ENCODE assay signal across 20 cellular contexts in genomic region chr2:18610103-18610502, GRCh38. TPM values are rescaled to one million over a fixed set of nuclear protein-coding genes. Genes with fewer than 3 reads are reported as not detected.
DNase-seq lines count a peak whose midpoint lies in the region; ATAC-seq and TF ChIP-seq lines count a peak whose summit lies in the region.
"Had no signal": no experiment of that assay in that cellular context is flagged by ENCODE, and none has a peak within 500 bp of the region (broad histone marks: within the 10 kb centered on the region; RNA-seq: fewer than 3 reads in every experiment).

No MANE protein-coding gene starts in this region.

- H3K27ac ChIP-seq in left ventricle myocardium inferior (replicated peaks) (peak overlapping the region; percentile 41), gastroesophageal sphincter (peak overlapping the region; percentile 59 to 75 (median 68)), upper lobe of right lung (no peak overlapping the region)
- H3K27ac ChIP-seq: 22Rv1 had no signal

- intact Hi-C loops in left ventricle myocardium inferior (cut with micrococcal nuclease) = no loop called here
- intact Hi-C loops in Right ventricle myocardium superior (cut with DNase I) = no loop called here
- intact Hi-C loops in upper lobe of right lung (cut with DNase I) = no loop called here

- no peaks in the 10 kb centered on the region for H3K27me3 ChIP-seq in left ventricle myocardium inferior (ENCODE audit: low read depth)
- H3K27me3 ChIP-seq in gastroesophageal sphincter = no peaks in the 10 kb centered on the region
- no peaks in the 10 kb centered on the region for H3K27me3 ChIP-seq in upper lobe of right lung

- TF ChIP-seq CTCF in left ventricle myocardium inferior (IDR thresholded peaks at IDR 0.05; ENCODE audit: borderline replicate concordance) (no peak), choroid plexus epithelial cell (conservative IDR thresholded peaks at IDR 0.05; ENCODE audit: low read depth, low read length) (no peak), gastroesophageal sphincter (IDR thresholded peaks at IDR 0.05) (no peak), upper lobe of right lung (IDR thresholded peaks at IDR 0.05) (no peak)

- H3K9me3 ChIP-seq in left ventricle myocardium inferior (replicated peaks) (no peaks in the 10 kb centered on the region), gastroesophageal sphincter (no peaks in the 10 kb centered on the region), upper lobe of right lung (no peaks in the 10 kb centered on the region)

- TF ChIP-seq EP300 in gastroesophageal sphincter (IDR thresholded peaks at IDR 0.05) = no peak

- TF ChIP-seq POLR2A in gastroesophageal sphincter (IDR thresholded peaks at IDR 0.05) = no peak

- peaks cover 11% of the 10 kb centered on the region for H3K4me1 ChIP-seq in left ventricle myocardium inferior
- H3K4me1 ChIP-seq in gastroesophageal sphincter = peaks cover 7 to 41% (median 20%) of the 10 kb centered on the region in 3 donors
- H3K4me1 ChIP-seq in upper lobe of right lung = no peaks in the 10 kb centered on the region

- H3K4me3 ChIP-seq in left ventricle myocardium inferior (no peak overlapping the region), choroid plexus epithelial cell (ENCODE audit: low read depth, low read length) (no peak overlapping the region), gastroesophageal sphincter (no peak overlapping the region), upper lobe of right lung (no peak overlapping the region)
- H3K4me3 ChIP-seq: GM23338 had no signal

- no peak for DNase-seq in left ventricle myocardium inferior
- DNase-seq in Right ventricle myocardium superior = no peak
- peak; percentile 17 for DNase-seq in choroid plexus epithelial cell (ENCODE audit: low read depth)
- no peak for DNase-seq in upper lobe of right lung
- DNase-seq in DMS 273 (lab: John Stamatoyannopoulos, UW; ENCODE audit: unreplicated experiment) = no peak
- no peak for DNase-seq in AML-193 (lab: John Stamatoyannopoulos, UW)
- DNase-seq: ACHN; C1 segment of cervical spinal cord; Calu3; CD4-positive, alpha-beta memory T cell; COR-L47; DMS153; DND-41; H9 had no signal

- ATAC-seq in Right ventricle myocardium superior (ENCODE audit: poor library complexity) (no peak), gastroesophageal sphincter (peak; percentile 61), upper lobe of right lung (peak; percentile 28), GM19397 (IDR thresholded peaks at IDR 0.05; ENCODE audit: unreplicated experiment) (no peak)
- ATAC-seq: GM23338, HCT116 had no signal

- WGBS in gastroesophageal sphincter (ENCODE audit: low coverage in 1 of 2), 2 donors = 0 to 21% methylated on average over 1 of the region's 1 CpG

- H3K36me3 ChIP-seq in left ventricle myocardium inferior (no peaks in the 10 kb centered on the region), gastroesophageal sphincter (no peaks in the 10 kb centered on the region), upper lobe of right lung (no peaks in the 10 kb centered on the region)

RNA-seq across cellular contexts. Expression of gene NT5C1B, which starts 20.7 kb away (rescaled TPM):
- total RNA-seq in left ventricle myocardium inferior = not detected
- not detected for total RNA-seq in Right ventricle myocardium superior
- total RNA-seq in gastroesophageal sphincter = under 1 TPM in 1 of 4 donors, not detected in 3; 0.39 TPM
- not detected for total RNA-seq in upper lobe of right lung
- total RNA-seq: Calu3; CD4-positive, alpha-beta memory T cell; GM23338; H4; H9 had no signal

RNA-seq across cellular contexts. Expression of gene RDH14, which starts 49.6 kb away (rescaled TPM):
- total RNA-seq in left ventricle myocardium inferior = 42.6 TPM
- total RNA-seq in Right ventricle myocardium superior = 45.5 TPM
- total RNA-seq in gastroesophageal sphincter = 10 to 100 TPM; 49.7 to 76.3 (median 61.9) TPM
- 22.4 TPM for total RNA-seq in upper lobe of right lung

Comparison
In these comparisons a context has a peak if more than half of its experiments do, and no peak if none do; other contexts are left out.
1. ATAC-seq: peak in gastroesophageal sphincter (single experiment) and upper lobe of right lung (single experiment); none in Right ventricle myocardium superior (single experiment) and GM19397 (single experiment).